In genomic region chr6:2868637-2869379, GRCh38 we compare ENCODE assay signal across 20 cellular contexts. TPM values are rescaled to one million over a fixed set of nuclear protein-coding genes. Genes with fewer than 3 reads are reported as not detected.
A peak's percentile ranks its signal among the peaks of the same experiment; 100 is the strongest.
DNase-seq lines count a peak whose midpoint lies in the region; ATAC-seq, FAIRE-seq and TF ChIP-seq lines count a peak whose summit lies in the region.
"Had no signal": no experiment of that assay in that cellular context is flagged by ENCODE, and none has a peak within 500 bp of the region (broad histone marks: within the 10 kb centered on the region; RNA-seq: fewer than 3 reads in every experiment).

No MANE protein-coding gene starts in this region.

- H3K27ac ChIP-seq in left lung, result no peak overlapping the region
- H3K27ac ChIP-seq: thoracic aorta had no signal

- TF ChIP-seq CTCF in left lung (IDR thresholded peaks at IDR 0.05), result no peak

- no peak overlapping the region for H3K4me3 Mint-ChIP-seq in activated naive CD4-positive, alpha-beta T cell treated with anti-CD3 and anti-CD28 coated beads, Interleukin-2, amount 10 ng/mL, durations not matched to agents 7 days and 5 days
- H3K4me3 Mint-ChIP-seq in central memory CD8-positive, alpha-beta T cell, result peak overlapping the region; percentile 20
- peak overlapping the region; percentile 2 to 20 for H3K4me3 Mint-ChIP-seq in stimulated activated naive CD8-positive, alpha-beta T cell treated with anti-CD3 and anti-CD28 coated beads, Interleukin-15, amount 100 ng/mL, for 72 hours

- CTCF ChIA-PET in activated naive CD4-positive, alpha-beta T cell treated with anti-CD3 and anti-CD28 coated beads, Interleukin-2, amount 10 ng/mL, durations not matched to agents 7 days and 5 days (lab: Charles Lee), result interaction anchor here (0.8 to 1.2 kb wide), 5 partner anchors 10 to 63 kb away, joined by 3 to 11 read pairs (median 5); no protein-coding TSS in a partner anchor

- peaks cover 6% of the 10 kb centered on the region for H3K9me3 Mint-ChIP-seq in activated naive CD4-positive, alpha-beta T cell treated with anti-CD3 and anti-CD28 coated beads, Interleukin-2, amount 10 ng/mL, durations not matched to agents 7 days and 5 days
- H3K9me3 Mint-ChIP-seq in central memory CD8-positive, alpha-beta T cell, result no peaks in the 10 kb centered on the region
- peaks cover 6 to 13% of the 10 kb centered on the region in 2 donors for H3K9me3 Mint-ChIP-seq in stimulated activated naive CD8-positive, alpha-beta T cell treated with anti-CD3 and anti-CD28 coated beads, Interleukin-15, amount 100 ng/mL, for 72 hours

- H3K27me3 Mint-ChIP-seq in activated naive CD4-positive, alpha-beta T cell treated with anti-CD3 and anti-CD28 coated beads, Interleukin-2, amount 10 ng/mL, durations not matched to agents 7 days and 5 days, result peaks cover 4% of the 10 kb centered on the region
- no peaks in the 10 kb centered on the region for H3K27me3 Mint-ChIP-seq in central memory CD8-positive, alpha-beta T cell
- no peaks in the 10 kb centered on the region for H3K27me3 Mint-ChIP-seq in stimulated activated naive CD8-positive, alpha-beta T cell treated with anti-CD3 and anti-CD28 coated beads, Interleukin-15, amount 100 ng/mL, for 72 hours

- H3K36me3 ChIP-seq in left lung, result no peaks in the 10 kb centered on the region
- H3K36me3 ChIP-seq: thoracic aorta had no signal

- H3K9me3 ChIP-seq in left lung, result peaks cover 0 to 3% of the 10 kb centered on the region in 2 donors
- H3K9me3 ChIP-seq: thoracic aorta had no signal

- DNase-seq in activated naive CD4-positive, alpha-beta T cell treated with anti-CD3 and anti-CD28 coated beads, Interleukin-2, amount 10 ng/mL, durations not matched to agents 7 days and 5 days, result no peak
- DNase-seq in activated naive CD4-positive, alpha-beta T cell treated with anti-CD3 and anti-CD28 coated beads, Interleukin-2, amount 50 U/mL, for 16 hours, result no peak
- DNase-seq in RCC 7860 (ENCODE audit: low spot score), result no peak
- DNase-seq in central memory CD8-positive, alpha-beta T cell (ENCODE audit: low spot score in 2 of 2), result no peak
- DNase-seq in stimulated activated naive CD8-positive, alpha-beta T cell treated with anti-CD3 and anti-CD28 coated beads, Interleukin-15, amount 100 ng/mL, for 72 hours, result no peak
- no peak for DNase-seq in left lung
- no peak for DNase-seq in anterior cingulate cortex (lab: John Stamatoyannopoulos, UW)
- DNase-seq: cerebellar nuclear complex, DMS 273 treated with DMSO at 0.1 percent for 48 hours, hippocampal formation, KG1, midbrain, NCI-H1105, NCI-H2171 had no signal

- peak overlapping the region; percentile 63 for H3K27ac Mint-ChIP-seq in activated naive CD4-positive, alpha-beta T cell treated with anti-CD3 and anti-CD28 coated beads, Interleukin-2, amount 10 ng/mL, durations not matched to agents 7 days and 5 days
- peak overlapping the region; percentile 59 for H3K27ac Mint-ChIP-seq in central memory CD8-positive, alpha-beta T cell (ENCODE audit: low read depth)
- no peak overlapping the region for H3K27ac Mint-ChIP-seq in stimulated activated naive CD8-positive, alpha-beta T cell treated with anti-CD3 and anti-CD28 coated beads, Interleukin-15, amount 100 ng/mL, for 72 hours

- no peak overlapping the region for H3K4me3 ChIP-seq in left lung
- H3K4me3 ChIP-seq: thoracic aorta had no signal

- intact Hi-C loops in left lung (cut with DNase I), result no loop called here

- H3K27me3 ChIP-seq in left lung, result no peaks in the 10 kb centered on the region

- H3K4me1 ChIP-seq in left lung, result peaks cover 0 to 11% of the 10 kb centered on the region in 2 donors

- peaks cover 38% of the 10 kb centered on the region for H3K4me1 Mint-ChIP-seq in activated naive CD4-positive, alpha-beta T cell treated with anti-CD3 and anti-CD28 coated beads, Interleukin-2, amount 10 ng/mL, durations not matched to agents 7 days and 5 days
- peaks cover 31% of the 10 kb centered on the region for H3K4me1 Mint-ChIP-seq in central memory CD8-positive, alpha-beta T cell
- peaks cover 62% of the 10 kb centered on the region for H3K4me1 Mint-ChIP-seq in stimulated activated naive CD8-positive, alpha-beta T cell treated with anti-CD3 and anti-CD28 coated beads, Interleukin-15, amount 100 ng/mL, for 72 hours

- FAIRE-seq in RCC 7860 (lab: Jason Lieb, UNC), result peak; percentile 7
- FAIRE-seq: endometrium had no signal

- ATAC-seq in central memory CD8-positive, alpha-beta T cell (replicated peaks; ENCODE audit: extremely low read depth, poor library complexity, severe bottlenecking), result no peak
- no peak for ATAC-seq in stimulated activated naive CD8-positive, alpha-beta T cell treated with anti-CD3 and anti-CD28 coated beads, Interleukin-15, amount 100 ng/mL, for 72 hours
- ATAC-seq in HG03139 (IDR thresholded peaks at IDR 0.05; ENCODE audit: unreplicated experiment) (no peak), left lung (no peak)
- ATAC-seq: Panc1, sciatic nerve, SK-N-SH treated with all-trans-retinoic acid at 6 μM for 48 hours had no signal

- peaks cover 23% of the 10 kb centered on the region for H3K36me3 Mint-ChIP-seq in activated naive CD4-positive, alpha-beta T cell treated with anti-CD3 and anti-CD28 coated beads, Interleukin-2, amount 10 ng/mL, durations not matched to agents 7 days and 5 days
- H3K36me3 Mint-ChIP-seq in central memory CD8-positive, alpha-beta T cell (ENCODE audit: insufficient read depth), result peaks cover 4% of the 10 kb centered on the region

RNA-seq across cellular contexts. Expression of gene SERPINB1, which starts 27.1 kb away (rescaled TPM):
- total RNA-seq in left lung, result 100 to 1,000 TPM in 1 of 2 donors, 10 to 100 TPM in 1; 82.2 to 121 TPM

RNA-seq across cellular contexts. Expression of gene SERPINB9, which starts 34.3 kb away (rescaled TPM):
- total RNA-seq in left lung, result 10 to 100 TPM in 1 of 2 donors, 1 to 10 TPM in 1; 7.6 to 17.0 TPM

Comparison
In these comparisons a context has a peak if more than half of its experiments do, and no peak if none do; other contexts are left out.
1. H3K27ac Mint-ChIP-seq: peak in activated naive CD4-positive, alpha-beta T cell treated with anti-CD3 and anti-CD28 coated beads, Interleukin-2, amount 10 ng/mL, durations not matched to agents 7 days and 5 days (single experiment) and central memory CD8-positive, alpha-beta T cell (single experiment); none in stimulated activated naive CD8-positive, alpha-beta T cell treated with anti-CD3 and anti-CD28 coated beads, Interleukin-15, amount 100 ng/mL, for 72 hours (0 of 2).